2 cellular contexts compared by ENCODE assay signal in genomic region chr1:232503497-232503896, GRCh38.
TF ChIP-seq lines count a peak whose summit lies in the region.

No MANE protein-coding gene starts in this region.

TF ChIP-seq in HEK293, 187 proteins besides CTCF, POLR2A, EP300 and RAD21:
- TF ChIP-seq SCRT1 (tag by site-specific recombination; IDR thresholded peaks at IDR 0.05; ENCODE audit: borderline replicate concordance): peak; percentile 95
- TF ChIP-seq ZNF202 (tag by site-specific recombination; IDR thresholded peaks at IDR 0.05; ENCODE audit: borderline replicate concordance): no peak
- peak; percentile 95 for TF ChIP-seq SCRT2 (tag by site-specific recombination; IDR thresholded peaks at IDR 0.05)
- no peak for TF ChIP-seq ZBTB17 (tag by site-specific recombination; IDR thresholded peaks at IDR 0.05)
- TF ChIP-seq ZNF664 (tag by site-specific recombination; IDR thresholded peaks at IDR 0.05): peak; percentile 88
TF ChIP-seq in HEK293: peak in this region for 3.

TF ChIP-seq in H1, 55 proteins besides CTCF, POLR2A, EP300 and RAD21:
- no peak for TF ChIP-seq BRCA1 (IDR thresholded peaks at IDR 0.05; ENCODE audit: low read depth, low read length)
- no peak for TF ChIP-seq USF2 (IDR thresholded peaks at IDR 0.05; ENCODE audit: low read length)
- TF ChIP-seq ATF2 (IDR thresholded peaks at IDR 0.05; ENCODE audit: low read length): no peak
- no peak for TF ChIP-seq ASH2L (IDR thresholded peaks at IDR 0.05; ENCODE audit: low read length)
- TF ChIP-seq SP1 (IDR thresholded peaks at IDR 0.05; ENCODE audit: low read depth, low read length): no peak
- TF ChIP-seq EZH2 (IDR thresholded peaks at IDR 0.05; ENCODE audit: low read depth, low read length, severe bottlenecking): no peak
- no peak for TF ChIP-seq TCF12 (IDR thresholded peaks at IDR 0.05; ENCODE audit: low read depth, low read length)
- no peak for TF ChIP-seq E2F6 (IDR thresholded peaks at IDR 0.05)
- no peak for TF ChIP-seq SAP30 (IDR thresholded peaks at IDR 0.05; ENCODE audit: insufficient read depth, insufficient replicate concordance, low read length)
- no peak for TF ChIP-seq BCL11A (IDR thresholded peaks at IDR 0.05; ENCODE audit: low read depth in 2 of 2, low read length in 2 of 2)
- TF ChIP-seq SUZ12 (IDR thresholded peaks at IDR 0.05; ENCODE audit: low read length): no peak
- TF ChIP-seq SP4 (IDR thresholded peaks at IDR 0.05; ENCODE audit: low read length): no peak
- no peak for TF ChIP-seq HDAC6 (IDR thresholded peaks at IDR 0.05; ENCODE audit: low read depth, low read length)
- no peak for TF ChIP-seq CHD2 (IDR thresholded peaks at IDR 0.05; ENCODE audit: low read length)
- no peak for TF ChIP-seq ATF3 (IDR thresholded peaks at IDR 0.05; ENCODE audit: insufficient read depth, low read depth, low read length)
- no peak for TF ChIP-seq RXRA (IDR thresholded peaks at IDR 0.05; ENCODE audit: insufficient read depth, low read depth, low read length)
- TF ChIP-seq CHD1 (IDR thresholded peaks at IDR 0.05; ENCODE audit: low read depth, low read length): no peak
- no peak for TF ChIP-seq NANOG (IDR thresholded peaks at IDR 0.05; ENCODE audit: insufficient read depth, low read depth, low read length, poor library complexity, severe bottlenecking)
- no peak for TF ChIP-seq MAFK (IDR thresholded peaks at IDR 0.05; ENCODE audit: low read depth, low read length)
- no peak for TF ChIP-seq POU5F1 (IDR thresholded peaks at IDR 0.05; ENCODE audit: low read depth, low read length)
